In the genomic region with DNA sequence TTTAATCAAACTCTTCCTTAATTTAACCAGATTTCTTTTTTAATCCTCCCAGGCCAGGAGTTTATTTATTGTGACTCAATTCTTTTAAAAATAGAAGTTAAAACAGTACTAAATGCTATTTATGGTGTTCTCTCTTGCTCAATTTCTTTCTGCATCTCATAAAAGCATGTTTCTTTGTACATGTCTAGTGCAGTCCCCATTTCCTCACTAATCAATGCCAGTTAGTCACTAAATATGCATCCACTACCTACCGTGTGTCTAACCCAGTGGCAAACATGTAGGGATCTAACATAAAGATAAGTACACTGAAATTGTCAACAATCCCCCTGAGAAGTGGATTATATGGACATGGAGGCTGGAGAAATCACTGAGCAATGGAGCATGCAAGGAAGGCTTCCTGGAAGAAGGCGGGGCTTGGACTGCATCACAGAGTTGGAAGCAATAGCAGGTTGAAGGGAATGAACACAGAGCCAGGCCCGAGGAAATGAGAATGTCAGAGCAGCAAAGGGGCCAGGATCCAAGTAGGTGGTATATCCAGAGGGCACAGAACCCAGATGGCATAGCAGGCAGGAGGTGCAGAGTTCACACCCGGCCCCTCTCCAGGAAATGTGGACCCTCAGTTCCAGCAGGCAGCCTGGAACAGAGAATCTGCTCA, we compare ENCODE assay signal across 18 cellular contexts.
DNase-seq lines count a peak whose midpoint lies in the region; ATAC-seq, FAIRE-seq and TF ChIP-seq lines count a peak whose summit lies in the region.
"Had no signal": no experiment of that assay in that cellular context is flagged by ENCODE, and none has a peak within 500 bp of the region (broad histone marks: within the 10 kb centered on the region; RNA-seq: fewer than 3 reads in every experiment).

No MANE protein-coding gene starts in this region.

- peaks cover 5 to 15% of the 10 kb centered on the region in 2 donors for H3K4me1 ChIP-seq in neuronal stem cell (ENCODE audit: control insufficient read depth in 2 of 2, insufficient read depth in 1 of 2, low read depth in 1 of 2, low read length in 2 of 2)
- H3K4me1 ChIP-seq in neural progenitor cell: no peaks in the 10 kb centered on the region
- H3K4me1 ChIP-seq: parathyroid adenoma, testis had no signal

- TF ChIP-seq CTCF in AG09309 (IDR thresholded peaks at IDR 0.05; ENCODE audit: control insufficient read depth, insufficient read depth, low read depth, low read length, missing control alignments): no peak
- TF ChIP-seq CTCF in neural progenitor cell (IDR thresholded peaks at IDR 0.05): no peak

- H3K9me3 Mint-ChIP-seq in central memory CD8-positive, alpha-beta T cell: no peaks in the 10 kb centered on the region
- no peaks in the 10 kb centered on the region for H3K9me3 Mint-ChIP-seq in neural progenitor cell
- H3K9me3 Mint-ChIP-seq: activated CD4-positive, alpha-beta memory T cell treated with anti-CD3 and anti-CD28 coated beads for 36 hours had no signal

- H3K18ac ChIP-seq in neuronal stem cell (ENCODE audit: low read length): peak overlapping the region; percentile 15

- H2AFZ ChIP-seq in neuronal stem cell (ENCODE audit: low read length) (no peak overlapping the region), neural progenitor cell (replicated peaks) (no peak overlapping the region)
- H2AFZ ChIP-seq: parathyroid adenoma had no signal

- no peaks in the 10 kb centered on the region for H3K79me2 ChIP-seq in neural progenitor cell (ENCODE audit: low read depth)
- H3K79me2 ChIP-seq: parathyroid adenoma had no signal

- no peak for TF ChIP-seq POLR2A in H54 (IDR thresholded peaks at IDR 0.05; ENCODE audit: low read depth, low read length)

- H3K9ac ChIP-seq in neuronal stem cell (ENCODE audit: low read depth, low read length, poor library complexity) (no peak overlapping the region), neural progenitor cell (no peak overlapping the region)
- H3K9ac ChIP-seq: parathyroid adenoma had no signal

- H3K27ac Mint-ChIP-seq in central memory CD8-positive, alpha-beta T cell (ENCODE audit: low read depth): peak overlapping the region; percentile 8
- H3K27ac Mint-ChIP-seq in neural progenitor cell: no peak overlapping the region
- H3K27ac Mint-ChIP-seq: activated CD4-positive, alpha-beta memory T cell treated with anti-CD3 and anti-CD28 coated beads for 36 hours had no signal

- peaks cover 6% of the 10 kb centered on the region for H3K4me1 Mint-ChIP-seq in central memory CD8-positive, alpha-beta T cell
- H3K4me1 Mint-ChIP-seq in neural progenitor cell: peaks cover 18% of the 10 kb centered on the region

- H3K9me3 ChIP-seq in neuronal stem cell (replicated peaks in 1 of 2; ENCODE audit: control insufficient read depth in 2 of 2, insufficient read depth in 1 of 2, low read depth in 1 of 2, low read length in 2 of 2): no peaks in the 10 kb centered on the region
- H3K9me3 ChIP-seq in neural progenitor cell (ENCODE audit: low read depth): no peaks in the 10 kb centered on the region
- H3K9me3 ChIP-seq: testis had no signal

- H2AK5ac ChIP-seq in neuronal stem cell (ENCODE audit: low read depth, low read length): no peak overlapping the region

- no peak overlapping the region for H3K4ac ChIP-seq in neuronal stem cell (ENCODE audit: low read length)

- no peak overlapping the region for H3K14ac ChIP-seq in neuronal stem cell (ENCODE audit: low read length)

- H4K91ac ChIP-seq in neuronal stem cell (ENCODE audit: low read depth, low read length, poor library complexity): no peak overlapping the region

- no peaks in the 10 kb centered on the region for H3K79me1 ChIP-seq in neuronal stem cell (ENCODE audit: low read depth, low read length)

- no peak overlapping the region for H2BK5ac ChIP-seq in neuronal stem cell (ENCODE audit: low read length)

- H2BK15ac ChIP-seq in neuronal stem cell (ENCODE audit: low read length): no peak overlapping the region

- no peaks in the 10 kb centered on the region for H4K20me1 ChIP-seq in neural progenitor cell (ENCODE audit: low read depth)

- FAIRE-seq in H54 (lab: Jason Lieb, UNC): peak; percentile 30
- FAIRE-seq: H1 had no signal

- H3K27me3 ChIP-seq in neuronal stem cell (ENCODE audit: control insufficient read depth in 3 of 3, insufficient read depth in 3 of 3, low read depth in 1 of 3, low read length in 3 of 3) (no peaks in the 10 kb centered on the region), neural progenitor cell (no peaks in the 10 kb centered on the region)
- H3K27me3 ChIP-seq: testis had no signal

- H3K36me3 ChIP-seq in neuronal stem cell (replicated peaks in 1 of 2; ENCODE audit: control insufficient read depth in 2 of 2, insufficient read depth in 2 of 2, low read length in 2 of 2): no peaks in the 10 kb centered on the region
- H3K36me3 ChIP-seq in neural progenitor cell: no peaks in the 10 kb centered on the region
- H3K36me3 ChIP-seq: WERI-Rb-1 had no signal

- no peak overlapping the region for H2BK12ac ChIP-seq in neuronal stem cell (ENCODE audit: low read length)

- no peak overlapping the region for H4K8ac ChIP-seq in neuronal stem cell (ENCODE audit: low read depth, low read length)

- H3F3A ChIP-seq in neural progenitor cell (ENCODE audit: low read depth): no peaks in the 10 kb centered on the region

- peak overlapping the region; percentile 6 for H3K23ac ChIP-seq in neuronal stem cell (ENCODE audit: low read depth, low read length, poor library complexity)

- ATAC-seq in central memory CD8-positive, alpha-beta T cell (replicated peaks; ENCODE audit: extremely low read depth, poor library complexity, severe bottlenecking): no peak

- peaks cover 6% of the 10 kb centered on the region for H3K36me3 Mint-ChIP-seq in central memory CD8-positive, alpha-beta T cell (ENCODE audit: insufficient read depth)
- H3K36me3 Mint-ChIP-seq in neural progenitor cell: no peaks in the 10 kb centered on the region

- DNase-seq in AG09309 (ENCODE audit: low read depth) (peak; percentile 64), H54 (ENCODE audit: insufficient read length, low spot score) (no peak), neuronal stem cell (ENCODE audit: low spot score) (no peak), neural progenitor cell (ENCODE audit: low spot score) (no peak), cerebellar nuclear complex (lab: John Stamatoyannopoulos, UW) (no peak), hippocampal formation (lab: John Stamatoyannopoulos, UW) (no peak), SW480 (ENCODE audit: low spot score) (no peak)
- no peak for DNase-seq in central memory CD8-positive, alpha-beta T cell (ENCODE audit: low spot score in 2 of 2)
- DNase-seq: activated CD4-positive, alpha-beta memory T cell treated with anti-CD3 and anti-CD28 coated beads for 36 hours; KBM-7; NCI-H1092 treated with DMSO at 0.1 percent for 48 hours; NCI-H774; testis; WERI-Rb-1 had no signal

- H3K4me3 Mint-ChIP-seq in central memory CD8-positive, alpha-beta T cell: no peak overlapping the region
- H3K4me3 Mint-ChIP-seq in neural progenitor cell: no peak overlapping the region
- H3K4me3 Mint-ChIP-seq: activated CD4-positive, alpha-beta memory T cell treated with anti-CD3 and anti-CD28 coated beads for 36 hours had no signal

- H3K27ac ChIP-seq in neuronal stem cell (replicated peaks; ENCODE audit: low read length) (no peak overlapping the region), neural progenitor cell (no peak overlapping the region)
- H3K27ac ChIP-seq: HL-60, parathyroid adenoma, testis, WERI-Rb-1 had no signal

- H3K4me3 ChIP-seq in AG09309 (ENCODE audit: control insufficient read depth, low read depth, low read length) (no peak overlapping the region), neuronal stem cell (ENCODE audit: low read length in 2 of 2) (no peak overlapping the region), neural progenitor cell (no peak overlapping the region)
- H3K4me3 ChIP-seq: skin epidermis, testis had no signal

- no peak overlapping the region for H2BK120ac ChIP-seq in neuronal stem cell (ENCODE audit: low read depth, low read length)

- H3K4me2 ChIP-seq in neuronal stem cell (ENCODE audit: insufficient read depth, low read length, poor library complexity, severe bottlenecking) (no peak overlapping the region), neural progenitor cell (no peak overlapping the region)

- H3K27me3 Mint-ChIP-seq in central memory CD8-positive, alpha-beta T cell: no peaks in the 10 kb centered on the region
- H3K27me3 Mint-ChIP-seq in neural progenitor cell (ENCODE audit: insufficient read depth, low read depth): peaks cover 2% of the 10 kb centered on the region
- H3K27me3 Mint-ChIP-seq: activated CD4-positive, alpha-beta memory T cell treated with anti-CD3 and anti-CD28 coated beads for 36 hours had no signal

- no CpG with 5 or more reads among the region's 4 CpGs for WGBS in neuronal stem cell (ENCODE audit: extremely low coverage in 2 of 2, insufficient read length in 2 of 2, insufficient replicate concordance in 1 of 2), 2 donors
